In the genomic region with DNA sequence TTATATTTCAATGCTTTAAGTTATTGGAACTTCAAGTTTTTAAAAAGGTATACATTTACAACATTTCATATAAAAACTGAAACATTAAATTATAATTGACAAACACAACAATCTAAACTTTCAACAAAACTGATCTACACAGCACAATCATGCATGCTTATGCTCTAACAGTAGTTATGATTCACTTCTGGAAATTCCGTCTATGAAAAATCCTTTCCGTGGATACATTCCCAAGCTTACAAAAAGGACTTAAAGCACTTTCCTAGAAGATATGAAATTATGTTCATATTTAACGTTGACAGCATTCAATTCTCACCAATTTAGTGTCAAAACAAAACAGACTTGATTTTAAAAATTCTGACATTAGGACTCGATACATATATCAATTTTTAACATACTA, we compare ENCODE assay signal across 9 cellular contexts. TPM values are rescaled to one million over a fixed set of nuclear protein-coding genes. Genes with fewer than 3 reads are reported as not detected.
A peak's percentile ranks its signal among the peaks of the same experiment; 100 is the strongest.
DNase-seq lines count a peak whose midpoint lies in the region; ATAC-seq and TF ChIP-seq lines count a peak whose summit lies in the region.
"Had no signal": no experiment of that assay in that cellular context is flagged by ENCODE, and none has a peak within 500 bp of the region (broad histone marks: within the 10 kb centered on the region; RNA-seq: fewer than 3 reads in every experiment).

No MANE protein-coding gene starts in this region.

- H3K4me3 ChIP-seq in stomach smooth muscle (ENCODE audit: low read length in 2 of 2) (peak overlapping the region; percentile 55 to 98), body of pancreas (no peak overlapping the region)

- H3K9me3 ChIP-seq in stomach smooth muscle (ENCODE audit: control insufficient read depth in 2 of 2, low read length in 2 of 2) (no peaks in the 10 kb centered on the region), body of pancreas (no peaks in the 10 kb centered on the region)

- H3K27me3 ChIP-seq in stomach smooth muscle (ENCODE audit: control insufficient read depth in 1 of 2, insufficient read depth in 2 of 2, low read length in 2 of 2), result no peaks in the 10 kb centered on the region
- H3K27me3 ChIP-seq in body of pancreas, result no peaks in the 10 kb centered on the region

- no peak for ATAC-seq in activated T-cell treated with anti-CD3 and anti-CD28 coated beads, Interleukin-2, amount 50 U/mL, for 72 hours (replicated peaks in 1 of 2)
- no peak for ATAC-seq in activated naive CD8-positive, alpha-beta T cell treated with anti-CD3 and anti-CD28 coated beads, Interleukin-2, amount 50 U/mL, for 24 hours
- ATAC-seq in HG03521 (IDR thresholded peaks at IDR 0.05; ENCODE audit: unreplicated experiment), result no peak
- ATAC-seq in body of pancreas, result no peak

- no peak for TF ChIP-seq POLR2A in body of pancreas (IDR thresholded peaks at IDR 0.05)

- intact Hi-C loops in body of pancreas (cut with DNase I), result no loop called here

- H3K36me3 ChIP-seq in stomach smooth muscle (ENCODE audit: control insufficient read depth in 2 of 2, insufficient read depth in 2 of 2, low read length in 2 of 2), result peaks cover 40 to 51% of the 10 kb centered on the region in 2 donors
- peaks cover 22 to 38% of the 10 kb centered on the region in 2 donors for H3K36me3 ChIP-seq in body of pancreas (replicated peaks in 1 of 2; ENCODE audit: insufficient read depth in 1 of 2, low read depth in 2 of 2)

- H3K27ac ChIP-seq in stomach smooth muscle (ENCODE audit: low read length) (no peak overlapping the region), body of pancreas (no peak overlapping the region)

- peaks cover 45 to 77% of the 10 kb centered on the region in 2 donors for H3K36me3 Mint-ChIP-seq in activated T-cell treated with anti-CD3 and anti-CD28 coated beads, Interleukin-2, amount 50 U/mL, for 72 hours (ENCODE audit: insufficient read depth in 2 of 2)
- H3K36me3 Mint-ChIP-seq in activated naive CD8-positive, alpha-beta T cell treated with anti-CD3 and anti-CD28 coated beads, Interleukin-2, amount 50 U/mL, for 24 hours (ENCODE audit: low read depth), result peaks cover 83% of the 10 kb centered on the region

- H3K9me3 Mint-ChIP-seq in activated T-cell treated with anti-CD3 and anti-CD28 coated beads, Interleukin-2, amount 50 U/mL, for 72 hours, result no peaks in the 10 kb centered on the region
- no peaks in the 10 kb centered on the region for H3K9me3 Mint-ChIP-seq in activated naive CD8-positive, alpha-beta T cell treated with anti-CD3 and anti-CD28 coated beads, Interleukin-2, amount 50 U/mL, for 24 hours

- no peak overlapping the region for H3K9ac ChIP-seq in stomach smooth muscle (ENCODE audit: low read length in 2 of 2)

- H3K27ac Mint-ChIP-seq in activated T-cell treated with anti-CD3 and anti-CD28 coated beads, Interleukin-2, amount 50 U/mL, for 72 hours, result peak overlapping the region; percentile 100
- peak overlapping the region; percentile 99 for H3K27ac Mint-ChIP-seq in activated naive CD8-positive, alpha-beta T cell treated with anti-CD3 and anti-CD28 coated beads, Interleukin-2, amount 50 U/mL, for 24 hours

- DNase-seq in activated T-cell treated with anti-CD3 and anti-CD28 coated beads, Interleukin-2, amount 50 U/mL, for 72 hours, result no peak
- no peak for DNase-seq in activated T-cell treated with anti-CD3 and anti-CD28 coated beads, Interleukin-2, amount 50 U/mL, for 1 hour
- no peak for DNase-seq in activated naive CD8-positive, alpha-beta T cell treated with anti-CD3 and anti-CD28 coated beads, Interleukin-2, amount 50 U/mL, for 24 hours
- DNase-seq in iris pigment epithelial cell (ENCODE audit: low read depth) (peak; percentile 50), body of pancreas (no peak)
- no peak for DNase-seq in stimulated activated CD4-positive, alpha-beta T cell treated with anti-CD3 and anti-CD28 coated beads, Interleukin-15, amount 100 ng/mL, for 24 hours
- DNase-seq: NCI-H187 treated with DMSO at 0.1 percent for 48 hours had no signal

- H3K4me1 ChIP-seq in stomach smooth muscle (ENCODE audit: control insufficient read depth, insufficient read depth, low read length), result peaks cover 37% of the 10 kb centered on the region
- H3K4me1 ChIP-seq in body of pancreas, result peaks cover 60% of the 10 kb centered on the region

- peaks cover 83% of the 10 kb centered on the region for H3K4me1 Mint-ChIP-seq in activated T-cell treated with anti-CD3 and anti-CD28 coated beads, Interleukin-2, amount 50 U/mL, for 72 hours (ENCODE audit: low read depth)
- H3K4me1 Mint-ChIP-seq in activated naive CD8-positive, alpha-beta T cell treated with anti-CD3 and anti-CD28 coated beads, Interleukin-2, amount 50 U/mL, for 24 hours, result peaks cover 72% of the 10 kb centered on the region

- H3K27me3 Mint-ChIP-seq in activated T-cell treated with anti-CD3 and anti-CD28 coated beads, Interleukin-2, amount 50 U/mL, for 72 hours (ENCODE audit: low read depth), result no peaks in the 10 kb centered on the region
- peaks cover 6% of the 10 kb centered on the region for H3K27me3 Mint-ChIP-seq in activated naive CD8-positive, alpha-beta T cell treated with anti-CD3 and anti-CD28 coated beads, Interleukin-2, amount 50 U/mL, for 24 hours

- WGBS in body of pancreas, 2 donors, result 1 to 13% methylated on average over 4 of the region's 4 CpGs

- peak overlapping the region; percentile 97 to 100 for H3K4me3 Mint-ChIP-seq in activated T-cell treated with anti-CD3 and anti-CD28 coated beads, Interleukin-2, amount 50 U/mL, for 72 hours
- H3K4me3 Mint-ChIP-seq in activated naive CD8-positive, alpha-beta T cell treated with anti-CD3 and anti-CD28 coated beads, Interleukin-2, amount 50 U/mL, for 24 hours, result peak overlapping the region; percentile 98

- no peak for TF ChIP-seq CTCF in body of pancreas (IDR thresholded peaks at IDR 0.05)

RNA-seq across cellular contexts. Expression of a gene that starts 3.7 kb away (rescaled TPM):
- total RNA-seq in activated T-cell treated with anti-CD3 and anti-CD28 coated beads, Interleukin-2, amount 50 U/mL, for 72 hours, result 100 to 1,000 TPM; 805 to 958 TPM
- total RNA-seq in body of pancreas, result 100 to 1,000 TPM; 335 to 732 TPM

Comparison
In these comparisons a context has a peak if more than half of its experiments do, and no peak if none do; other contexts are left out.
1. H3K4me3 ChIP-seq: peak in stomach smooth muscle (2 of 2); none in body of pancreas (0 of 2).